ENCODE assay signal across 8 cellular contexts in genomic region chr10:92290837-92291609, GRCh38. TPM values are rescaled to one million over a fixed set of nuclear protein-coding genes. Genes with fewer than 3 reads are reported as not detected.
DNase-seq lines count a peak whose midpoint lies in the region; ATAC-seq and TF ChIP-seq lines count a peak whose summit lies in the region.

TSS of gene CPEB3 (minus strand) at chr10:92291078. CDS start at chr10:92240350, 50,728 bp downstream.
TSS of gene MARCHF5 (plus strand) at chr10:92291167. CDS start at chr10:92291495, 328 bp downstream.

- peak; percentile 98 for ATAC-seq in HG02642 (IDR thresholded peaks at IDR 0.05; ENCODE audit: poor library complexity, unreplicated experiment)
- peak; percentile 99 for ATAC-seq in Right ventricle myocardium superior (ENCODE audit: poor library complexity)

- peak within 1 kb of the TSS; percentile 91 for H3K27ac ChIP-seq in parathyroid adenoma
- peak within 1 kb of the TSS; percentile 91 to 93 (median 92) for H3K27ac ChIP-seq in transverse colon

- H3K4me3 ChIP-seq in GM12865 (ENCODE audit: low read depth, low read length) (peak within 1 kb of the TSS; percentile 93), parathyroid adenoma (ENCODE audit: low read depth, low read length) (peak within 1 kb of the TSS; percentile 94), transverse colon (peak within 1 kb of the TSS; percentile 77 to 95 (median 93))

- DNase-seq in GM12865 (ENCODE audit: low read depth), result peak; percentile 98
- DNase-seq in NCI-H1105 (lab: John Stamatoyannopoulos, UW), result peak; percentile 77
- DNase-seq in SKM-1 treated with dmso at 0.1 percent for 144 hours (lab: John Stamatoyannopoulos, UW; ENCODE audit: unreplicated experiment), result peak; percentile 96
- peak; percentile 74 for DNase-seq in activated naive CD8-positive, alpha-beta T cell treated with anti-CD3 and anti-CD28 coated beads, Interleukin-2, amount 50 U/mL, for 16 hours (ENCODE audit: low read depth, low spot score)
- DNase-seq in Right ventricle myocardium superior, result peak; percentile 98
- peak; percentile 97 for DNase-seq in transverse colon

- H3K36me3 ChIP-seq in parathyroid adenoma (ENCODE audit: control insufficient read depth, insufficient read depth, low read length) (no peaks in the 10 kb centered on the region), transverse colon (no peaks in the 10 kb centered on the region)

- intact Hi-C loops in Right ventricle myocardium superior (cut with DNase I), result loop anchor here (5.0 kb wide), 2 partner anchors 49 to 204 kb away; no protein-coding TSS in a partner anchor
- intact Hi-C loops in transverse colon (cut with DNase I; ENCODE audit: low total_unique reads), result loop anchor here (1.0 to 10.0 kb wide), 2 partner anchors 51 to 206 kb away; no protein-coding TSS in a partner anchor

- peak; percentile 58 for TF ChIP-seq CTCF in GM12865 (IDR thresholded peaks at IDR 0.05; ENCODE audit: insufficient read depth, low read depth, low read length, missing control alignments)
- TF ChIP-seq CTCF in parathyroid adenoma (IDR thresholded peaks at IDR 0.05), result peak; percentile 79
- TF ChIP-seq CTCF in transverse colon (IDR thresholded peaks at IDR 0.05), result peak; percentile 65 to 97 (median 75)

- peak within 1 kb of the TSS; percentile 51 for H3K9ac ChIP-seq in parathyroid adenoma

- TF ChIP-seq EP300 in transverse colon (IDR thresholded peaks at IDR 0.05; ENCODE audit: low read depth), result peak; percentile 26

- H3K9me3 ChIP-seq in parathyroid adenoma (ENCODE audit: control insufficient read depth, low read length) (no peaks in the 10 kb centered on the region), transverse colon (no peaks in the 10 kb centered on the region)

- H3K4me1 ChIP-seq in parathyroid adenoma (no peaks in the 10 kb centered on the region), transverse colon (peaks cover 7 to 18% (median 11%) of the 10 kb centered on the region in 4 donors)

- WGBS in transverse colon (ENCODE audit: low coverage in 1 of 2), 2 donors, result 0% methylated on average over 17 of the region's 79 CpGs; no CpG with 5 or more reads in 1 of the 2 donors

- H3K79me2 ChIP-seq in parathyroid adenoma, result peaks cover 31% of the 10 kb centered on the region

- in situ Hi-C loops in transverse colon (cut with MboI; ENCODE audit: low pct_ligation_motif_present in 1 of 4, low pct_unique_long_range_greater_than_20kb in 1 of 4, low sequenced_read_pairs in 3 of 4), result loop anchor here in 1 of 4 donors (10.0 kb wide), 1 partner anchor 206 kb away; no protein-coding TSS in a partner anchor

- no peaks in the 10 kb centered on the region for H3K27me3 ChIP-seq in parathyroid adenoma (ENCODE audit: control insufficient read depth, insufficient read depth, low read length)
- H3K27me3 ChIP-seq in transverse colon, result no peaks in the 10 kb centered on the region

- peak within 1 kb of the TSS; percentile 83 for H3K4me2 ChIP-seq in parathyroid adenoma (ENCODE audit: low read length)

- peak within 1 kb of the TSS; percentile 89 for H2AFZ ChIP-seq in parathyroid adenoma

- peak; percentile 76 for TF ChIP-seq POLR2A in transverse colon (IDR thresholded peaks at IDR 0.05)

RNA-seq across cellular contexts. Expression of gene CPEB3, which starts in this region (rescaled TPM):
- total RNA-seq in Right ventricle myocardium superior (14.4 TPM), transverse colon (10 to 100 TPM; 10.9 to 24.3 (median 13.1) TPM)

RNA-seq across cellular contexts. Expression of gene MARCHF5, which starts in this region (rescaled TPM):
- total RNA-seq in Right ventricle myocardium superior (38.2 TPM), transverse colon (10 to 100 TPM in 2 of 4 donors, 1 to 10 TPM in 2; 1.8 to 17.8 (median 9.1) TPM)

Comparison
In these comparisons a context has a peak if more than half of its experiments do, and no peak if none do; other contexts are left out.
1. Peak in every context shown above with its lines: DNase-seq, ATAC-seq, H3K4me3 ChIP-seq and H3K27ac ChIP-seq.